7 cellular contexts compared by ENCODE assay signal in the genomic region with DNA sequence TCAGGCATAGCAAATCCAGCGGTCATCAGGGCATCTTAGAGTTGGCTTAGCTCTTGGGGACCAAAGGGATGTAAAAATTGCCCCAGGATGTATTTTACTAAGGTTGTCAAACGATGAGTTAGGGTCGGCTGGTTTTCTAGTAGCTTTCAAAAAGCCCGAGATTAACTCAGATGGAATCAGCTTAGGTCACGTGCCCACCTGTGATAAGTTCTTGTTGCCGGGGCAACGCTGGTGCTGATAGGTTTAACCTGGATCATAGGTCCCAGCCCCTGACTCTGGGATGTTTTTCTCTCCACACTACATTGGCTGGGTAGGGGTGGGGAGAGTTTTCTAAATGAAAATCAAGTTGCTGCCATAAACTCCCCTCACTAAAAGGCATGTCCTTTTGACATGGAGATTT.
"Had no signal": no experiment of that assay in that cellular context is flagged by ENCODE, and none has a peak within 500 bp of the region (broad histone marks: within the 10 kb centered on the region; RNA-seq: fewer than 3 reads in every experiment).

No MANE protein-coding gene starts in this region.

- FAIRE-seq: HepG2 had no signal

- ATAC-seq: HepG2 had no signal

- H2AFZ ChIP-seq: GM23248 had no signal

- DNase-seq: GM23248, GOT3, H7, HCEC 1CT, KG1 had no signal

- H3K27ac ChIP-seq: GM23248 had no signal

- H3K36me3 Mint-ChIP-seq: IgD-negative memory B cell had no signal

- H3K4me3 ChIP-seq: GM23248 had no signal

- H3K4me3 Mint-ChIP-seq: IgD-negative memory B cell had no signal

- H3K9ac ChIP-seq: GM23248 had no signal

- H3K27ac Mint-ChIP-seq: IgD-negative memory B cell had no signal
